Comparison of ENCODE assay signal across 12 cellular contexts in the genomic region with DNA sequence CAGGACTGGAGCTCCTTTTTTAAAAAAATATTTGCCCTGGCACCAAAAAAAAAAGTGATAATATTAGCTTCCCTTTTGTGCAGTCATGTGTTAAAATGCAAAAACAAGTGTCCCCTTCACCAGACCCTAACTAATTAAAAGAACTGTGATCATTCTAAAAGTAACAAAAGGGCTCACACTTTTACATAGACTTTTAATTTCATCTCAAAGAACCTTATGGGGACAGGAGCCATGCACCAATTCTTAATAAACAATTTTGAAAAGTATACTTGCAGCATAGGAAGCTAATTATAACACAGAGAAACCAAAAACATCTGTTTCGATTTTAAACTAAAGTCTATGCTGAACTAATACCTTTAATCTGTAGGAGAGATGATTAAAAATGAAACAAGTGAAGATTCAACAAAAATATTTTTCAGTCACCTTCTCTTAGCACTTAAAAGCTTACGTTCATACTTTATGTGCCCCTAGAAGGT. TPM values are rescaled to one million over a fixed set of nuclear protein-coding genes. Genes with fewer than 3 reads are reported as not detected.
DNase-seq lines count a peak whose midpoint lies in the region; ATAC-seq lines count a peak whose summit lies in the region.
"Had no signal": no experiment of that assay in that cellular context is flagged by ENCODE, and none has a peak within 500 bp of the region (broad histone marks: within the 10 kb centered on the region; RNA-seq: fewer than 3 reads in every experiment).

No MANE protein-coding gene starts in this region.

- no peak for DNase-seq in effector memory CD8-positive, alpha-beta T cell
- DNase-seq in Right ventricle myocardium inferior (ENCODE audit: missing footprints) (no peak), NOMO-1 treated with DMSO at 0.1 percent for 48 hours (lab: John Stamatoyannopoulos, UW; ENCODE audit: unreplicated experiment) (no peak), NCI-H1436 treated with DMSO at 0.1 percent for 48 hours (lab: John Stamatoyannopoulos, UW) (no peak), MG63 (no peak)
- DNase-seq: body of pancreas; stimulated activated CD4-positive, alpha-beta T cell treated with anti-CD3 and anti-CD28 coated beads, Interleukin-15, amount 100 ng/mL, for 24 hours had no signal

- peaks cover 8% of the 10 kb centered on the region for H3K9me3 ChIP-seq in MG63
- H3K9me3 ChIP-seq: body of pancreas had no signal

- no peak overlapping the region for H3K4me3 Mint-ChIP-seq in effector memory CD8-positive, alpha-beta T cell
- H3K4me3 Mint-ChIP-seq: type B pancreatic cell had no signal

- H3K27me3 ChIP-seq in MG63 = no peaks in the 10 kb centered on the region
- H3K27me3 ChIP-seq: body of pancreas had no signal

- ATAC-seq in GM18520 (IDR thresholded peaks at IDR 0.05; ENCODE audit: unreplicated experiment) = peak; percentile 38
- ATAC-seq in GM21381 (IDR thresholded peaks at IDR 0.05; ENCODE audit: unreplicated experiment) = peak; percentile 45
- ATAC-seq in HG03135 (IDR thresholded peaks at IDR 0.05; ENCODE audit: unreplicated experiment) = peak; percentile 40
- peak; percentile 26 for ATAC-seq in effector memory CD8-positive, alpha-beta T cell (replicated peaks)
- no peak for ATAC-seq in Right ventricle myocardium inferior
- ATAC-seq: body of pancreas had no signal

- intact Hi-C loops in Right ventricle myocardium inferior (cut with DNase I) = no loop called here

- H3K36me3 ChIP-seq in MG63 = peaks cover 8% of the 10 kb centered on the region; the same call in 1 of the 2 replicates

- no peak overlapping the region for H3K27ac Mint-ChIP-seq in effector memory CD8-positive, alpha-beta T cell
- H3K27ac Mint-ChIP-seq: type B pancreatic cell had no signal

- H3K4me1 Mint-ChIP-seq in effector memory CD8-positive, alpha-beta T cell (ENCODE audit: low read depth in 2 of 2) = peaks cover 26 to 42% of the 10 kb centered on the region in 2 donors

- H3K36me3 Mint-ChIP-seq in effector memory CD8-positive, alpha-beta T cell (ENCODE audit: insufficient read depth) = peaks cover 5% of the 10 kb centered on the region

- no peaks in the 10 kb centered on the region for H3K27me3 Mint-ChIP-seq in effector memory CD8-positive, alpha-beta T cell
- H3K27me3 Mint-ChIP-seq: type B pancreatic cell had no signal

- H3K9me3 Mint-ChIP-seq in effector memory CD8-positive, alpha-beta T cell = no peaks in the 10 kb centered on the region

- H3K4me3 ChIP-seq in MG63 = no peak overlapping the region
- H3K4me3 ChIP-seq: body of pancreas had no signal

RNA-seq across cellular contexts. Expression of a gene that starts 17.3 kb away (rescaled TPM):
- total RNA-seq in Right ventricle myocardium inferior = 53.3 TPM
- total RNA-seq in MG63 (2014; rRNA removed; shearing (Covaris generic); ENCODE audit: low replicate concordance) = 4.7 and 9.5 TPM in 2 replicates

RNA-seq across cellular contexts. Expression of a gene that starts 42.4 kb away (rescaled TPM):
- total RNA-seq in Right ventricle myocardium inferior = not detected
- total RNA-seq in MG63 (2014; rRNA removed; shearing (Covaris generic); ENCODE audit: low replicate concordance) = not detected in 2 replicates
- total RNA-seq: body of pancreas, NCI-H460 had no signal

RNA-seq across cellular contexts. Expression of a gene that starts 56.8 kb away (rescaled TPM):
- not detected for total RNA-seq in Right ventricle myocardium inferior
- total RNA-seq in MG63 (2014; rRNA removed; shearing (Covaris generic); ENCODE audit: low replicate concordance) = not detected in 2 replicates
- total RNA-seq: body of pancreas, NCI-H460 had no signal
